11 cellular contexts compared by ENCODE assay signal in genomic region chr19:45477216-45477615, GRCh38. TPM values are rescaled to one million over a fixed set of nuclear protein-coding genes. Genes with fewer than 3 reads are reported as not detected.
DNase-seq lines count a peak whose midpoint lies in the region; ATAC-seq and TF ChIP-seq lines count a peak whose summit lies in the region.
"Had no signal": no experiment of that assay in that cellular context is flagged by ENCODE, and none has a peak within 500 bp of the region (broad histone marks: within the 10 kb centered on the region; RNA-seq: fewer than 3 reads in every experiment).

No MANE protein-coding gene starts in this region.

- H3K4me3 ChIP-seq in adipocyte (ENCODE audit: low read length), result no peak overlapping the region

- no peaks in the 10 kb centered on the region for H3K36me3 ChIP-seq in adipocyte (ENCODE audit: control insufficient read depth, insufficient read depth, low read length, severe bottlenecking)

- ATAC-seq in GM18870 (IDR thresholded peaks at IDR 0.05; ENCODE audit: unreplicated experiment) (no peak), GM21717 (IDR thresholded peaks at IDR 0.05; ENCODE audit: unreplicated experiment) (no peak)

- DNase-seq in DMS53 (lab: John Stamatoyannopoulos, UW) (peak; percentile 43), DMS53 treated with DMSO at 0.1 percent for 48 hours (lab: John Stamatoyannopoulos, UW; ENCODE audit: unreplicated experiment) (no peak), adipocyte (ENCODE audit: low read depth) (peak; percentile 24)
- no peak for DNase-seq in stimulated activated CD4-positive, alpha-beta T cell treated with anti-CD3 and anti-CD28 coated beads, Interleukin-12 subunit alpha, Interleukin-12 subunit beta, amount 100 ng/mL, for 4 hours
- DNase-seq: activated CD4-positive, CD25-positive, alpha-beta regulatory T cell treated with anti-CD3 and anti-CD28 coated beads, Interleukin-2, amount 50 U/mL, for 72 hours; activated effector memory CD4-positive, alpha-beta T cell treated with Interleukin-2 at 50 U/mL for 16 hours; MV-4-11 had no signal

- peaks cover 2% of the 10 kb centered on the region for H3K36me3 Mint-ChIP-seq in IgD-negative memory B cell
- H3K36me3 Mint-ChIP-seq in nephron (ENCODE audit: low read depth), result no peaks in the 10 kb centered on the region

- peaks cover 26% of the 10 kb centered on the region for H3K27me3 Mint-ChIP-seq in IgD-negative memory B cell
- H3K27me3 Mint-ChIP-seq in nephron (ENCODE audit: low read depth), result peaks cover 53% of the 10 kb centered on the region

- H3K4me3 Mint-ChIP-seq in IgD-negative memory B cell (peak overlapping the region in 2 of 4 donors; percentile 32 to 67), nephron (peak overlapping the region; percentile 66 to 74 (median 71))

- H3K27ac Mint-ChIP-seq in IgD-negative memory B cell, result peak overlapping the region; percentile 59 to 100 (median 99)
- H3K27ac Mint-ChIP-seq in nephron, result peak overlapping the region in 2 of 3 experiments; percentile 41 to 45

- H3K9me3 ChIP-seq in adipocyte (ENCODE audit: control insufficient read depth, low read length), result no peaks in the 10 kb centered on the region

- TF ChIP-seq CTCF in nephron (IDR thresholded peaks at IDR 0.05; ENCODE audit: unreplicated experiment in 3 of 3), result no peak

- H3K9me3 Mint-ChIP-seq in IgD-negative memory B cell (peaks cover 0 to 2% (median 0%) of the 10 kb centered on the region in 3 donors), nephron (no peaks in the 10 kb centered on the region)

- no peaks in the 10 kb centered on the region for H3K27me3 ChIP-seq in adipocyte (replicated peaks; ENCODE audit: control insufficient read depth, insufficient read depth, low read length)

- H3K4me1 Mint-ChIP-seq in IgD-negative memory B cell (peaks cover 16 to 27% (median 18%) of the 10 kb centered on the region in 3 donors), nephron (peaks cover 15% of the 10 kb centered on the region)

- no peak overlapping the region for H3K9ac ChIP-seq in adipocyte (ENCODE audit: low read length)

- peaks cover 14% of the 10 kb centered on the region for H3K4me1 ChIP-seq in adipocyte (ENCODE audit: control insufficient read depth, insufficient read depth, low read length)

RNA-seq across cellular contexts. Expression of gene FOSB, which starts 9.4 kb away (rescaled TPM):
- 48.1 TPM for polyA plus RNA-seq in IgD-negative memory B cell

RNA-seq across cellular contexts. Expression of gene RTN2, which starts 19.6 kb away (rescaled TPM):
- 0.71 TPM for polyA plus RNA-seq in IgD-negative memory B cell

RNA-seq across cellular contexts. Expression of gene PPM1N, which starts 21.0 kb away (rescaled TPM):
- 4.0 TPM for polyA plus RNA-seq in IgD-negative memory B cell

RNA-seq across cellular contexts. Expression of gene VASP, which starts 30.1 kb away (rescaled TPM):
- polyA plus RNA-seq in IgD-negative memory B cell, result 111 TPM

RNA-seq across cellular contexts. Expression of gene ERCC1, which starts 53.5 kb away (rescaled TPM):
- polyA plus RNA-seq in IgD-negative memory B cell, result 50.2 TPM

Comparison
In these comparisons a context has a peak if more than half of its experiments do, and no peak if none do; other contexts are left out.
1. DNase-seq: peak in DMS53 (single experiment) and adipocyte (single experiment); none in DMS53 treated with DMSO at 0.1 percent for 48 hours (single experiment) and stimulated activated CD4-positive, alpha-beta T cell treated with anti-CD3 and anti-CD28 coated beads, Interleukin-12 subunit alpha, Interleukin-12 subunit beta, amount 100 ng/mL, for 4 hours (single experiment).